ENCODE assay signal across 1 cellular context in genomic region chr5:181173420-181174342, GRCh38.
TF ChIP-seq lines count a peak whose summit lies in the region.

No MANE protein-coding gene starts in this region.

TF ChIP-seq in HEK293, 187 proteins besides CTCF, POLR2A, EP300 and RAD21 (continued from another document):
- TF ChIP-seq ZNF280D (tag by site-specific recombination; IDR thresholded peaks at IDR 0.05) (peak; percentile 72; the same call in 1 of the 2 replicates), MZF1 (tag by site-specific recombination; IDR thresholded peaks at IDR 0.05; ENCODE audit: borderline replicate concordance) (peak; percentile 90; the same call in 1 of the 2 replicates)
